8 cellular contexts compared by ENCODE assay signal in the genomic region with DNA sequence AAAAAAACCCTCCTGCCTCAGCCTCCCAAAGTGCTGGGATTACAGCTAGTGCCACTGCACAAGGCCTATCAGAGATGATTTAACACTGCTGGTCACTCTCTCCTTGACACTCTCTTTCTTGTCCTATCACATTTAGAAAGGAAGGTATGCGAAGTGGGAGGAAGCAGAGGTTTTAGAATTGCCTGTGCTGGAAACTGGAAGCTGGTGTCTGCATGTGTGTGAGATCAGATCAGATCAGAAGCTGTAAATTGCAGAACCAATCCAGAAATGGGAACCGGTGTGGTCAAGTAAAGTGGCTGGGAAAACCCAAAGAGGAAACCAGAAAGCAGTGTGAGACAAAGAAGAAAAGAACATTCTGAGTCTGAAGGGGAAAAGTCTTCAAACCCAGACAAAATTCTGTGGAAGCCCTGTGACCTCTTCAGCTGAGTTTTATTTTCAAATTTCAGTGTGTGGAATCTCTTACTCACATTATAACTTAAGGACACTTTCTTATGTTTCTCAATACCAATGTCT. TPM values are rescaled to one million over a fixed set of nuclear protein-coding genes. Genes with fewer than 3 reads are reported as not detected.
DNase-seq lines count a peak whose midpoint lies in the region; ATAC-seq and TF ChIP-seq lines count a peak whose summit lies in the region.

No MANE protein-coding gene starts in this region.

- peaks cover 17% of the 10 kb centered on the region for H3K4me1 ChIP-seq in MM.1S (ENCODE audit: low read length)

- no peaks in the 10 kb centered on the region for H3K79me2 ChIP-seq in MM.1S (ENCODE audit: low read length)

- TF ChIP-seq CTCF in MM.1S (IDR thresholded peaks at IDR 0.05; ENCODE audit: low read length), result no peak

- H3K4me3 ChIP-seq in MM.1S (ENCODE audit: low read length), result no peak overlapping the region

- H3K4me2 ChIP-seq in MM.1S (ENCODE audit: low read depth, low read length), result peak overlapping the region; percentile 28; the same call in 1 of the 2 replicates

- no peaks in the 10 kb centered on the region for H3K9me2 ChIP-seq in MM.1S (replicated peaks; ENCODE audit: insufficient read depth, low read length)

- H3K9me3 ChIP-seq in MM.1S (replicated peaks; ENCODE audit: insufficient read depth, low read length), result no peaks in the 10 kb centered on the region

- H3K9ac ChIP-seq in MM.1S (ENCODE audit: low read length), result no peak overlapping the region

- ATAC-seq in GM18520 (IDR thresholded peaks at IDR 0.05; ENCODE audit: unreplicated experiment), result peak; percentile 74
- peak; percentile 92 for ATAC-seq in GM21717 (IDR thresholded peaks at IDR 0.05; ENCODE audit: unreplicated experiment)
- no peak for ATAC-seq in esophagus mucosa

- H3K27me3 ChIP-seq in MM.1S (replicated peaks; ENCODE audit: insufficient read depth, low read length), result no peaks in the 10 kb centered on the region

- no peaks in the 10 kb centered on the region for H3K36me3 ChIP-seq in MM.1S (replicated peaks; ENCODE audit: insufficient read depth, low read length)

- peak overlapping the region; percentile 62; the same call in 1 of the 2 replicates for H2AFZ ChIP-seq in MM.1S (ENCODE audit: low read length)

- no peak for DNase-seq in MM.1S
- peak; percentile 12 for DNase-seq in left kidney (ENCODE audit: low read depth, low spot score)
- DNase-seq in germinal center (ENCODE audit: low spot score), result no peak
- no peak for DNase-seq in DMS 273 treated with DMSO at 0.1 percent for 48 hours (lab: John Stamatoyannopoulos, UW)
- no peak for DNase-seq in COLO668 (lab: John Stamatoyannopoulos, UW; ENCODE audit: unreplicated experiment)

- no peaks in the 10 kb centered on the region for H4K20me1 ChIP-seq in MM.1S (ENCODE audit: insufficient read depth, low read length)

- H3F3A ChIP-seq in MM.1S (ENCODE audit: insufficient read depth, low read length), result peaks cover 8% of the 10 kb centered on the region

- H3K27ac ChIP-seq in MM.1S (ENCODE audit: low read length), result peak overlapping the region; percentile 28; the same call in 1 of the 2 replicates

RNA-seq across cellular contexts. Expression of gene EFHB, which starts 2.8 kb away (rescaled TPM):
- total RNA-seq in esophagus mucosa, result not detected

RNA-seq across cellular contexts. Expression of gene RAB5A, which starts 15.7 kb away (rescaled TPM):
- total RNA-seq in esophagus mucosa, result 55.0 TPM
